ENCODE assay signal across 18 cellular contexts in genomic region chr4:2652415-2653155, GRCh38.
A peak's percentile ranks its signal among the peaks of the same experiment; 100 is the strongest.
DNase-seq lines count a peak whose midpoint lies in the region; ATAC-seq and TF ChIP-seq lines count a peak whose summit lies in the region.
"Had no signal": no experiment of that assay in that cellular context is flagged by ENCODE, and none has a peak within 500 bp of the region (broad histone marks: within the 10 kb centered on the region; RNA-seq: fewer than 3 reads in every experiment).

No MANE protein-coding gene starts in this region.

- H3K27me3 Mint-ChIP-seq in activated naive CD4-positive, alpha-beta T cell treated with anti-CD3 and anti-CD28 coated beads, Interleukin-2, amount 10 ng/mL, durations not matched to agents 7 days and 5 days, result no peaks in the 10 kb centered on the region
- peaks cover 3% of the 10 kb centered on the region for H3K27me3 Mint-ChIP-seq in glutamatergic neuron (ENCODE audit: unreplicated experiment)
- no peaks in the 10 kb centered on the region for H3K27me3 Mint-ChIP-seq in stimulated activated memory B cell treated with anti-CD40 and anti-IgM and Interleukin-4, amounts not matched to agents 10 μg/mL and 1 μg/mL and 100 μg/mL, for 72 hours

- intact Hi-C loops in Panc1 (cut with micrococcal nuclease; ENCODE audit: unreplicated experiment), result no loop called here

- H3K4me3 ChIP-seq in Panc1 (ENCODE audit: low read depth in 2 of 2, low read length in 2 of 2), result no peak overlapping the region
- H3K4me3 ChIP-seq: psoas muscle had no signal

- POLR2A ChIA-PET in Panc1 (lab: Charles Lee), result no interaction called here

- H3K9me3 ChIP-seq in Panc1 (ENCODE audit: control insufficient read depth, insufficient read depth, low read depth, low read length), result no peaks in the 10 kb centered on the region
- H3K9me3 ChIP-seq: psoas muscle had no signal

- TF ChIP-seq CTCF in Panc1 (IDR thresholded peaks at IDR 0.05) (no peak), glutamatergic neuron (IDR thresholded peaks at IDR 0.05; ENCODE audit: partially characterized antibody, unreplicated experiment) (no peak)

- no peaks in the 10 kb centered on the region for H3K9me3 Mint-ChIP-seq in activated naive CD4-positive, alpha-beta T cell treated with anti-CD3 and anti-CD28 coated beads, Interleukin-2, amount 10 ng/mL, durations not matched to agents 7 days and 5 days
- H3K9me3 Mint-ChIP-seq in glutamatergic neuron (ENCODE audit: unreplicated experiment), result peaks cover 6% of the 10 kb centered on the region
- H3K9me3 Mint-ChIP-seq in stimulated activated memory B cell treated with anti-CD40 and anti-IgM and Interleukin-4, amounts not matched to agents 10 μg/mL and 1 μg/mL and 100 μg/mL, for 72 hours, result no peaks in the 10 kb centered on the region

- CTCF ChIA-PET in activated naive CD4-positive, alpha-beta T cell treated with anti-CD3 and anti-CD28 coated beads, Interleukin-2, amount 10 ng/mL, durations not matched to agents 7 days and 5 days (lab: Charles Lee), result no interaction called here
- CTCF ChIA-PET in Panc1 (lab: Charles Lee), result no interaction called here

- peaks cover 16% of the 10 kb centered on the region for H3K4me1 Mint-ChIP-seq in activated naive CD4-positive, alpha-beta T cell treated with anti-CD3 and anti-CD28 coated beads, Interleukin-2, amount 10 ng/mL, durations not matched to agents 7 days and 5 days
- peaks cover 10% of the 10 kb centered on the region for H3K4me1 Mint-ChIP-seq in glutamatergic neuron (ENCODE audit: low read depth, unreplicated experiment)
- H3K4me1 Mint-ChIP-seq in stimulated activated memory B cell treated with anti-CD40 and anti-IgM and Interleukin-4, amounts not matched to agents 10 μg/mL and 1 μg/mL and 100 μg/mL, for 72 hours, result peaks cover 17% of the 10 kb centered on the region

- no peak overlapping the region for H3K27ac ChIP-seq in Panc1 (ENCODE audit: low read length)
- H3K27ac ChIP-seq: HL-60, psoas muscle, RWPE1 had no signal

- TSS peak; percentile 9 for BruUV-seq in Panc1 (replicated peaks; lab: Mats Ljungman, UMichigan)

- in situ Hi-C loops in Panc1 (cut with HindIII; ENCODE audit: low pct_unique_long_range_greater_than_20kb, low sequenced_read_pairs), result no loop called here

- no peak for DNase-seq in activated naive CD4-positive, alpha-beta T cell treated with anti-CD3 and anti-CD28 coated beads, Interleukin-2, amount 10 ng/mL, durations not matched to agents 7 days and 5 days
- DNase-seq in activated naive CD4-positive, alpha-beta T cell treated with anti-CD3 and anti-CD28 coated beads, Interleukin-2, amount 50 U/mL, for 16 hours, result no peak
- DNase-seq in Panc1 (ENCODE audit: low read depth, low spot score) (no peak), glutamatergic neuron (no peak), amniotic stem cell (lab: John Stamatoyannopoulos, UW) (no peak)
- DNase-seq: effector memory CD4-positive, alpha-beta T cell; Karpas-422; NCI-H1417 treated with DMSO at 0.1 percent for 48 hours; NCI-H226; NK-92 treated with Interleukin-12 subunit alpha and Interleukin-12 subunit beta, amount 100 ng/mL, for 24 hours; psoas muscle; substantia nigra; T-helper 9 cell had no signal

- no peak for ATAC-seq in Panc1
- ATAC-seq in stimulated activated memory B cell treated with anti-CD40 and anti-IgM and Interleukin-4, amounts not matched to agents 10 μg/mL and 1 μg/mL and 100 μg/mL, for 72 hours, result no peak
- ATAC-seq in HG02759 (IDR thresholded peaks at IDR 0.05; ENCODE audit: unreplicated experiment), result no peak
- no peak for ATAC-seq in HG03457 (IDR thresholded peaks at IDR 0.05; ENCODE audit: unreplicated experiment)
- ATAC-seq: psoas muscle had no signal

- peak overlapping the region; percentile 9 for H3K27ac Mint-ChIP-seq in activated naive CD4-positive, alpha-beta T cell treated with anti-CD3 and anti-CD28 coated beads, Interleukin-2, amount 10 ng/mL, durations not matched to agents 7 days and 5 days
- peak overlapping the region; percentile 52 for H3K27ac Mint-ChIP-seq in glutamatergic neuron (ENCODE audit: unreplicated experiment)
- H3K27ac Mint-ChIP-seq in stimulated activated memory B cell treated with anti-CD40 and anti-IgM and Interleukin-4, amounts not matched to agents 10 μg/mL and 1 μg/mL and 100 μg/mL, for 72 hours, result peak overlapping the region; percentile 16

- no peak overlapping the region for H3K4me3 Mint-ChIP-seq in activated naive CD4-positive, alpha-beta T cell treated with anti-CD3 and anti-CD28 coated beads, Interleukin-2, amount 10 ng/mL, durations not matched to agents 7 days and 5 days
- no peak overlapping the region for H3K4me3 Mint-ChIP-seq in glutamatergic neuron (ENCODE audit: unreplicated experiment)
- H3K4me3 Mint-ChIP-seq in stimulated activated memory B cell treated with anti-CD40 and anti-IgM and Interleukin-4, amounts not matched to agents 10 μg/mL and 1 μg/mL and 100 μg/mL, for 72 hours, result no peak overlapping the region

- no peaks in the 10 kb centered on the region for H3K27me3 ChIP-seq in Panc1 (ENCODE audit: control insufficient read depth, insufficient read depth, low read length)

- peaks cover 3% of the 10 kb centered on the region; the same call in 1 of the 2 replicates for H3K36me3 ChIP-seq in Panc1 (ENCODE audit: control insufficient read depth, insufficient read depth, low read length)

- H3K4me1 ChIP-seq in Panc1 (ENCODE audit: control insufficient read depth, insufficient read depth, low read length), result no peaks in the 10 kb centered on the region
- H3K4me1 ChIP-seq: psoas muscle had no signal

- H3K36me3 Mint-ChIP-seq in activated naive CD4-positive, alpha-beta T cell treated with anti-CD3 and anti-CD28 coated beads, Interleukin-2, amount 10 ng/mL, durations not matched to agents 7 days and 5 days, result peaks cover 34% of the 10 kb centered on the region
- peaks cover 7% of the 10 kb centered on the region for H3K36me3 Mint-ChIP-seq in glutamatergic neuron (ENCODE audit: unreplicated experiment)
- peaks cover 50% of the 10 kb centered on the region for H3K36me3 Mint-ChIP-seq in stimulated activated memory B cell treated with anti-CD40 and anti-IgM and Interleukin-4, amounts not matched to agents 10 μg/mL and 1 μg/mL and 100 μg/mL, for 72 hours
